23 cellular contexts compared by ENCODE assay signal in the genomic region with DNA sequence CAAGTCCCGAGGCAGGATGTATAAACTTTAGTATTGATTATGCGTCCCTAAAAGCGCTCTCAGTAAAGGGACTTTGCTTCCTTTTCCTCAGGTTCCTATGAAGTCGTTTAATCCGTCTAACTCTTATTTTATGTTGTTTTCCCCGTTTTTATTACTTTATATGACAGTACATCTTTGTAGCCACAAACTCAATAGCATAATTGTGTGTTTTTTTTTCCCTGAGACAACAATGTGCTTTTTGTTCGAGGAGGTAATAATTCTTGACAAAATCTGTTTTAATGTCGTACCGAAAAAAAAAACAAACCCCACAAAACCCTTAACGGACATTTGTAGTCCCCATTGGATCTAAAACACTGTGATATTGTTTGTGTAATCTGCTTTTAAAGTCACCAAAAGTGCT.
"Had no signal": no experiment of that assay in that cellular context is flagged by ENCODE, and none has a peak within 500 bp of the region (broad histone marks: within the 10 kb centered on the region; RNA-seq: fewer than 3 reads in every experiment).

No MANE protein-coding gene starts in this region.

- ATAC-seq: gastrocnemius medialis; heart left ventricle; left ventricle myocardium superior; lower lobe of right lung; natural killer cell; psoas muscle; right cardiac atrium; stimulated activated naive B cell treated with anti-CD40 and anti-IgM and Interleukin-4, amounts not matched to agents 10 μg/mL and 1 μg/mL and 100 μg/mL, for 72 hours; upper lobe of right lung had no signal

- H2AFZ ChIP-seq: neural progenitor cell had no signal

- H3K27me3 ChIP-seq: colonic mucosa, gastrocnemius medialis, heart left ventricle, neural progenitor cell, spleen, suprapubic skin, transverse colon, upper lobe of right lung, uterus had no signal

- H3K27me3 Mint-ChIP-seq: central memory CD8-positive, alpha-beta T cell; dendritic cell treated with granulocyte-macrophage colony-stimulating factor and Interleukin-4, amounts not matched to agents 40 ng/mL and 50 ng/mL, for 4 days; memory B cell; stimulated activated naive B cell treated with anti-CD40 and anti-IgM and Interleukin-4, amounts not matched to agents 10 μg/mL and 1 μg/mL and 100 μg/mL, for 72 hours; stimulated activated naive CD8-positive, alpha-beta T cell treated with anti-CD3 and anti-CD28 coated beads, Interleukin-15, Interleukin-2, amounts not matched to agents 100 ng/mL and 50 ng/mL, for 24 hours had no signal

- H3K4me1 Mint-ChIP-seq: central memory CD8-positive, alpha-beta T cell; memory B cell; natural killer cell; neural progenitor cell; stimulated activated naive B cell treated with anti-CD40 and anti-IgM and Interleukin-4, amounts not matched to agents 10 μg/mL and 1 μg/mL and 100 μg/mL, for 72 hours had no signal

- H3K27ac Mint-ChIP-seq: dendritic cell treated with granulocyte-macrophage colony-stimulating factor and Interleukin-4, amounts not matched to agents 40 ng/mL and 50 ng/mL, for 4 days; memory B cell; natural killer cell; neural progenitor cell; stimulated activated naive B cell treated with anti-CD40 and anti-IgM and Interleukin-4, amounts not matched to agents 10 μg/mL and 1 μg/mL and 100 μg/mL, for 72 hours; stimulated activated naive CD8-positive, alpha-beta T cell treated with anti-CD3 and anti-CD28 coated beads, Interleukin-15, Interleukin-2, amounts not matched to agents 100 ng/mL and 50 ng/mL, for 24 hours had no signal

- H3K4me2 ChIP-seq: neural progenitor cell had no signal

- H3K9me3 Mint-ChIP-seq: central memory CD8-positive, alpha-beta T cell had no signal

- H3K4me3 ChIP-seq: colonic mucosa, gastrocnemius medialis, heart left ventricle, lower lobe of right lung, neural progenitor cell, psoas muscle, skin epidermis, spleen, suprapubic skin, transverse colon, upper lobe of right lung, uterus had no signal

- H3K36me3 Mint-ChIP-seq: natural killer cell had no signal

- DNase-seq: colonic mucosa; effector memory CD4-positive, alpha-beta T cell; gastrocnemius medialis; islet precursor cell; kidney glomerular epithelial cell; left ventricle myocardium superior; lower lobe of right lung; natural killer cell; psoas muscle; spleen; stimulated activated naive B cell treated with anti-CD40 and anti-IgM and Interleukin-4, amounts not matched to agents 10 μg/mL and 1 μg/mL and 100 μg/mL, for 72 hours; transverse colon; upper lobe of right lung; uterus had no signal

- H3K36me3 ChIP-seq: colonic mucosa, gastrocnemius medialis, heart left ventricle, lower lobe of right lung, neural progenitor cell, spleen, suprapubic skin, transverse colon, upper lobe of right lung, uterus had no signal

- H3K9ac ChIP-seq: neural progenitor cell had no signal

- H3K4me3 Mint-ChIP-seq: central memory CD8-positive, alpha-beta T cell; dendritic cell treated with granulocyte-macrophage colony-stimulating factor and Interleukin-4, amounts not matched to agents 40 ng/mL and 50 ng/mL, for 4 days; memory B cell; natural killer cell; neural progenitor cell; stimulated activated naive B cell treated with anti-CD40 and anti-IgM and Interleukin-4, amounts not matched to agents 10 μg/mL and 1 μg/mL and 100 μg/mL, for 72 hours; stimulated activated naive CD8-positive, alpha-beta T cell treated with anti-CD3 and anti-CD28 coated beads, Interleukin-15, Interleukin-2, amounts not matched to agents 100 ng/mL and 50 ng/mL, for 24 hours had no signal

- H3K4me1 ChIP-seq: colonic mucosa, gastrocnemius medialis, heart left ventricle, lower lobe of right lung, neural progenitor cell, psoas muscle, spleen, suprapubic skin, transverse colon, upper lobe of right lung, uterus had no signal

- H3K27ac ChIP-seq: colonic mucosa, gastrocnemius medialis, heart left ventricle, lower lobe of right lung, neural progenitor cell, psoas muscle, skin epidermis, spleen, suprapubic skin, transverse colon, upper lobe of right lung, uterus had no signal

- H3K9me3 ChIP-seq: colonic mucosa, gastrocnemius medialis, heart left ventricle, lower lobe of right lung, psoas muscle, spleen, suprapubic skin, transverse colon, upper lobe of right lung, uterus had no signal
